Comparison of ENCODE assay signal across 1 cellular context in genomic region chr19:39319098-39319891, GRCh38.
TF ChIP-seq lines count a peak whose summit lies in the region.

No MANE protein-coding gene starts in this region.

TF ChIP-seq in A549, 52 proteins besides CTCF, POLR2A, EP300 and RAD21:
- TF ChIP-seq CBX8 (IDR thresholded peaks at IDR 0.05) (no peak), HOXB13 (CRISPR knock-in tag; IDR thresholded peaks at IDR 0.05; ENCODE audit: low read depth) (no peak), RFX5 (IDR thresholded peaks at IDR 0.05) (no peak), RCOR1 (IDR thresholded peaks at IDR 0.05; ENCODE audit: low read depth, low read length) (no peak), CBX2 (IDR thresholded peaks at IDR 0.05; ENCODE audit: borderline replicate concordance, low read depth) (no peak), KDM1A (IDR thresholded peaks at IDR 0.05; ENCODE audit: low read depth) (no peak), REST (IDR thresholded peaks at IDR 0.05) (no peak), CEBPB (IDR thresholded peaks at IDR 0.05) (no peak), JUNB (IDR thresholded peaks at IDR 0.05) (no peak), ZC3H11A (IDR thresholded peaks at IDR 0.05) (no peak), MAX (IDR thresholded peaks at IDR 0.05) (no peak), GATA3 (IDR thresholded peaks at IDR 0.05; ENCODE audit: borderline replicate concordance) (no peak), CHD4 (IDR thresholded peaks at IDR 0.05; ENCODE audit: borderline replicate concordance) (no peak), EHMT2 (IDR thresholded peaks at IDR 0.05; ENCODE audit: low read depth) (no peak)
- TF ChIP-seq, protein P1, sequence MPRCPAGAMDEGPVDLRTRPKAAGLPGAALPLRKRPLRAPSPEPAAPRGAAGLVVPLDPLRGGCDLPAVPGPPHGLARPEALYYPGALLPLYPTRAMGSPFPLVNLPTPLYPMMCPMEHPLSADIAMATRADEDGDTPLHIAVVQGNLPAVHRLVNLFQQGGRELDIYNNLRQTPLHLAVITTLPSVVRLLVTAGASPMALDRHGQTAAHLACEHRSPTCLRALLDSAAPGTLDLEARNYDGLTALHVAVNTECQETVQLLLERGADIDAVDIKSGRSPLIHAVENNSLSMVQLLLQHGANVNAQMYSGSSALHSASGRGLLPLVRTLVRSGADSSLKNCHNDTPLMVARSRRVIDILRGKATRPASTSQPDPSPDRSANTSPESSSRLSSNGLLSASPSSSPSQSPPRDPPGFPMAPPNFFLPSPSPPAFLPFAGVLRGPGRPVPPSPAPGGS (IDR thresholded peaks at IDR 0.05) = no peak
